Comparison of ENCODE assay signal across 8 cellular contexts in the genomic region with DNA sequence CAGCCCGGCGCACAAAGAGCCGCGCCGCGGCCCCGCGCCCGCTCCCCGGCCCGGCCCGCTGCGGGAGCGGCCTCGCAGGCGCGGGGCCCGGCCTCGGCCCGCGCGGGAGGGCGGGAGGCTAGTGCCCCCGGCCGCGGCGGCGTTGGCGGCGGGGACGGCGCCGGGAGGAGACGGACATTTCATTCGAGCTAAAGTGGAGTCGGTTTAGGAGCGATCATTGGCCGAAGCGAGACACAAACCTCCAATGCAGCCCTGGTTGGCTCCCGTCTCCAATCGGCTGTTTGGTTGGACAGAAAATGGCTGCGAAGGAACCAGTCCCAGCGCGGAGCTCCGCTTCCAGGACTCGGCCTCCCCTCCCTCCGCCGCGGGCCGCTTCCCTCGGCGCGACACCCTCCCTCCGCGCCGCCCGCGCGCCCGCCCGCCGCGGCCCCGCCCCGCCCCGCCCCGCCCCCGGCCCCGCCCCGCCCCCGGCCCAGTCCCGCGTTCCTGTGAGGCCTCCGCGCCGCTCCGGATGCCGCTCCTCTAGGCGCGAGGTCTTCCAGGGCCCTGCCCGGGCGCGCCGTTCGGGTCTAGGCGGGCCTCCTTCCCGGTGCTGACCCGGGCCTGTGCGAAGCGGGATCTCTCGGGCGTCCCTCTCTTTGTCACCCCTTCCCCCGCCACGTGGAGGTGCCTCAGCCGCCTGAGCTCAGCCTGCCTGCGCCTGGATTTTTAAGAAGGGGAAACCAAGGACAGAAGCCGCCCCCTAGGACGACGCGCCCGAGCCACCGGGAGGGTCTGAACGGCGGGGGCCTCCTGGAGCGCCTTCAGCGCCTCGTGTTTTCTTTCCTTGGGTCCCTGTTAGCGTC. TPM values are rescaled to one million over a fixed set of nuclear protein-coding genes. Genes with fewer than 3 reads are reported as not detected.
DNase-seq lines count a peak whose midpoint lies in the region; ATAC-seq and TF ChIP-seq lines count a peak whose summit lies in the region.

A gene (minus strand): TSS at position 309 of the 845 bp plus-strand sequence. CDS start 2,757 bp downstream, outside the sequence.

- peaks cover 13% of the 10 kb centered on the region for H3K36me3 ChIP-seq in left ventricle myocardium inferior
- H3K36me3 ChIP-seq in prostate gland, result no peaks in the 10 kb centered on the region
- no peaks in the 10 kb centered on the region for H3K36me3 ChIP-seq in urinary bladder (ENCODE audit: insufficient read depth)

- H3K27ac ChIP-seq in left ventricle myocardium inferior (replicated peaks) (peak within 1 kb of the TSS; percentile 93), prostate gland (peak within 1 kb of the TSS; percentile 85 to 87), urinary bladder (ENCODE audit: low read depth) (peak within 1 kb of the TSS; percentile 82)

- no peak for TF ChIP-seq CTCF in GM13976 (IDR thresholded peaks at IDR 0.05; ENCODE audit: borderline replicate concordance, control extremely low read depth, extremely low read depth, insufficient read depth, missing control alignments)
- TF ChIP-seq CTCF in left ventricle myocardium inferior (IDR thresholded peaks at IDR 0.05; ENCODE audit: borderline replicate concordance), result no peak
- TF ChIP-seq CTCF in prostate gland (IDR thresholded peaks at IDR 0.05), result no peak

- peak within 1 kb of the TSS; percentile 89 for H3K4me3 ChIP-seq in left ventricle myocardium inferior
- peak within 1 kb of the TSS; percentile 81 for H3K4me3 ChIP-seq in prostate gland
- peak within 1 kb of the TSS; percentile 96 for H3K4me3 ChIP-seq in urinary bladder (ENCODE audit: low read depth, low read length)

- intact Hi-C loops in T-helper 1 cell treated with Interleukin-12 subunit alpha and Interleukin-12 subunit beta and Interleukin-4 antibody, amounts not matched to agents 30 ng/mL and 1 ng/mL, for 36 hours (cut with micrococcal nuclease), result loop anchor here (1.0 to 10.0 kb wide), 12 partner anchors 74 to 1193 kb away; a partner anchor contains a TSS
- intact Hi-C loops in left ventricle myocardium inferior (cut with micrococcal nuclease) (no loop called here), prostate gland (cut with DNase I) (loop anchor here (5.0 kb wide), 1 partner anchor 39 kb away; no protein-coding TSS in a partner anchor)

- TF ChIP-seq POLR2A in prostate gland (IDR thresholded peaks at IDR 0.05), result peak; percentile 79

- H3K27me3 ChIP-seq in left ventricle myocardium inferior (ENCODE audit: low read depth) (no peaks in the 10 kb centered on the region), prostate gland (replicated peaks; ENCODE audit: insufficient read depth) (no peaks in the 10 kb centered on the region)

- peak; percentile 91 for ATAC-seq in HG02870 (IDR thresholded peaks at IDR 0.05; ENCODE audit: unreplicated experiment)

- in situ Hi-C loops in GM13976 (cut with MboI; ENCODE audit: low sequenced_read_pairs, unreplicated experiment), result no loop called here

- H3K4me1 ChIP-seq in left ventricle myocardium inferior (peaks cover 53% of the 10 kb centered on the region), prostate gland (replicated peaks) (peaks cover 3% of the 10 kb centered on the region), urinary bladder (ENCODE audit: insufficient read depth) (no peaks in the 10 kb centered on the region)

- DNase-seq in GM13976 (ENCODE audit: low spot score), result peak; percentile 98
- peak; percentile 94 for DNase-seq in NCI-H146 treated with DMSO at 0.1 percent for 48 hours (lab: John Stamatoyannopoulos, UW; ENCODE audit: unreplicated experiment)
- DNase-seq in amniotic stem cell (lab: John Stamatoyannopoulos, UW), result peak; percentile 95
- peak; percentile 93 for DNase-seq in left ventricle myocardium inferior
- peak; percentile 97 for DNase-seq in prostate gland (ENCODE audit: low spot score)

- 2% methylated on average over 68 of the region's 108 CpGs for WGBS in prostate gland
- 2% methylated on average over 103 of the region's 108 CpGs for WGBS in urinary bladder

- H3K9me3 ChIP-seq in left ventricle myocardium inferior (replicated peaks) (no peaks in the 10 kb centered on the region), prostate gland (no peaks in the 10 kb centered on the region)

RNA-seq across cellular contexts. Expression of the gene that starts here (rescaled TPM):
- 18.4 and 19.5 TPM in 2 replicates for total RNA-seq in T-helper 1 cell treated with Interleukin-12 subunit alpha and Interleukin-12 subunit beta and Interleukin-4 antibody, amounts not matched to agents 30 ng/mL and 1 ng/mL, for 36 hours
- total RNA-seq in left ventricle myocardium inferior (34.5 TPM), prostate gland (10 to 100 TPM; 37.9 to 41.1 TPM), urinary bladder (43.7 TPM)
- polyA plus RNA-seq in urinary bladder, result 55.9 TPM

Comparison
In these comparisons a context has a peak if more than half of its experiments do, and no peak if none do; other contexts are left out.
1. Peak in every context shown above with its lines: DNase-seq, ATAC-seq, H3K4me3 ChIP-seq and H3K27ac ChIP-seq.